1 cellular context compared by ENCODE assay signal in genomic region chr7:86884152-86884551, GRCh38.
TF ChIP-seq lines count a peak whose summit lies in the region.

No MANE protein-coding gene starts in this region.

TF ChIP-seq in HepG2, 621 proteins besides CTCF, POLR2A, EP300 and RAD21:
- TF ChIP-seq TERF1 (CRISPR knock-in tag; IDR thresholded peaks at IDR 0.05) = no peak
- no peak for TF ChIP-seq NFKBIZ (CRISPR knock-in tag; IDR thresholded peaks at IDR 0.05)
- no peak for TF ChIP-seq ZNF782 (CRISPR knock-in tag; IDR thresholded peaks at IDR 0.05; ENCODE audit: borderline replicate concordance)
- no peak for TF ChIP-seq PBX2 (CRISPR knock-in tag; IDR thresholded peaks at IDR 0.05)
- TF ChIP-seq FLYWCH1 (CRISPR knock-in tag; IDR thresholded peaks at IDR 0.05) = no peak
- no peak for TF ChIP-seq RXRA (CRISPR knock-in tag; IDR thresholded peaks at IDR 0.05)
- TF ChIP-seq ATM (IDR thresholded peaks at IDR 0.05; ENCODE audit: borderline replicate concordance) = no peak
- TF ChIP-seq BRF2 (CRISPR knock-in tag; IDR thresholded peaks at IDR 0.05) = no peak
- TF ChIP-seq DRAP1 (CRISPR knock-in tag; IDR thresholded peaks at IDR 0.05) = no peak
- no peak for TF ChIP-seq FOXC1 (CRISPR knock-in tag; IDR thresholded peaks at IDR 0.05; ENCODE audit: borderline replicate concordance)
- TF ChIP-seq CSRNP2 (CRISPR knock-in tag; conservative IDR thresholded peaks at IDR 0.05; ENCODE audit: low read depth) = no peak
- TF ChIP-seq ZNF83 (CRISPR knock-in tag; IDR thresholded peaks at IDR 0.05; ENCODE audit: borderline replicate concordance) = no peak
- no peak for TF ChIP-seq DDIT3 (CRISPR knock-in tag; IDR thresholded peaks at IDR 0.05)
- no peak for TF ChIP-seq SOX5 (CRISPR knock-in tag; IDR thresholded peaks at IDR 0.05; ENCODE audit: borderline replicate concordance)
- TF ChIP-seq RNF219 (CRISPR knock-in tag; IDR thresholded peaks at IDR 0.05) = no peak
- TF ChIP-seq CEBPB (IDR thresholded peaks at IDR 0.05; ENCODE audit: borderline replicate concordance, low read depth, low read length) = no peak
- no peak for TF ChIP-seq SATB2 (CRISPR knock-in tag; IDR thresholded peaks at IDR 0.05)
- no peak for TF ChIP-seq MAFK (conservative IDR thresholded peaks at IDR 0.05 in 1 of 2, IDR thresholded peaks at IDR 0.05 in 1 of 2; ENCODE audit: low read length in 2 of 2)
- no peak for TF ChIP-seq LRRFIP1 (CRISPR knock-in tag; conservative IDR thresholded peaks at IDR 0.05)
- no peak for TF ChIP-seq SP2 (CRISPR knock-in tag; IDR thresholded peaks at IDR 0.05)
